ENCODE assay signal across 17 cellular contexts in genomic region chr2:43076676-43077075, GRCh38.
DNase-seq lines count a peak whose midpoint lies in the region; ATAC-seq and TF ChIP-seq lines count a peak whose summit lies in the region.
"Had no signal": no experiment of that assay in that cellular context is flagged by ENCODE, and none has a peak within 500 bp of the region (broad histone marks: within the 10 kb centered on the region; RNA-seq: fewer than 3 reads in every experiment).

No MANE protein-coding gene starts in this region.

- H3K4ac ChIP-seq in mesenchymal stem cell (ENCODE audit: low read depth in 1 of 2, low read length in 2 of 2), result peak overlapping the region in 1 of 2 experiments; percentile 79

- no peaks in the 10 kb centered on the region for H3K9me3 Mint-ChIP-seq in stimulated activated naive CD8-positive, alpha-beta T cell treated with anti-CD3 and anti-CD28 coated beads, Interleukin-15, amount 100 ng/mL, for 72 hours
- H3K9me3 Mint-ChIP-seq: activated naive CD4-positive, alpha-beta T cell treated with anti-CD3 and anti-CD28 coated beads, Interleukin-2, amount 50 U/mL, for 72 hours; activated T-cell treated with anti-CD3 and anti-CD28 coated beads, Interleukin-2, amount 50 U/mL, for 72 hours; T-helper 1 cell treated with Interleukin-12 subunit alpha and Interleukin-12 subunit beta and Interleukin-4 antibody, amounts not matched to agents 30 μg/mL and 1 μg/mL, for 36 hours had no signal

- no peaks in the 10 kb centered on the region for H3K79me1 ChIP-seq in mesenchymal stem cell (replicated peaks; ENCODE audit: low read length, poor library complexity, severe bottlenecking)

- H3K27ac ChIP-seq in Panc1 (ENCODE audit: low read length) (peak overlapping the region; percentile 81; the same call in 1 of the 2 replicates), mammary epithelial cell (ENCODE audit: insufficient read depth, low read depth, low read length) (peak overlapping the region; percentile 90), mesenchymal stem cell (ENCODE audit: low read length, poor library complexity, severe bottlenecking) (no peak overlapping the region), tibial artery (peak overlapping the region; percentile 77 to 84)

- H3K4me1 ChIP-seq in Panc1 (ENCODE audit: control insufficient read depth, insufficient read depth, low read length) (peaks cover 29% of the 10 kb centered on the region), mammary epithelial cell (ENCODE audit: insufficient read depth, low read length) (peaks cover 33% of the 10 kb centered on the region), mesenchymal stem cell (ENCODE audit: control insufficient read depth, insufficient read depth, low read depth, low read length) (peaks cover 34% of the 10 kb centered on the region), tibial artery (peaks cover under 1 to 64% (median 48%) of the 10 kb centered on the region in 4 donors)

- H3K9ac ChIP-seq in mammary epithelial cell (ENCODE audit: insufficient read depth, low read length), result no peak overlapping the region
- H3K9ac ChIP-seq in mesenchymal stem cell (ENCODE audit: low read length), result no peak overlapping the region

- DNase-seq in Panc1 (ENCODE audit: low read depth, low spot score) (no peak), mammary epithelial cell (no peak), mesenchymal stem cell (no peak), tibial artery (peak in 1 of 2 donors; percentile 60), NAMALWA (ENCODE audit: low spot score) (no peak)
- DNase-seq in stimulated activated naive CD8-positive, alpha-beta T cell treated with anti-CD3 and anti-CD28 coated beads, Interleukin-15, amount 100 ng/mL, for 72 hours, result no peak
- DNase-seq: activated CD4-positive, CD25-positive, alpha-beta regulatory T cell; activated CD8-positive, alpha-beta T cell treated with anti-CD3 and anti-CD28 coated beads, Interleukin-2, amount 10 ng/mL, durations not matched to agents 7 days and 5 days; activated T-cell treated with anti-CD3 and anti-CD28 coated beads, Interleukin-2, amount 50 U/mL, for 72 hours; HCEC 1CT; NCI-H2029; NCI-H446 treated with DMSO at 0.1 percent for 48 hours; NK-92 treated with Interleukin-12 subunit alpha and Interleukin-12 subunit beta, amount 100 ng/mL, for 24 hours; stimulated activated naive CD4-positive, alpha-beta T cell had no signal

- no peak overlapping the region for H3K4me3 Mint-ChIP-seq in stimulated activated naive CD8-positive, alpha-beta T cell treated with anti-CD3 and anti-CD28 coated beads, Interleukin-15, amount 100 ng/mL, for 72 hours
- H3K4me3 Mint-ChIP-seq: activated CD8-positive, alpha-beta T cell treated with anti-CD3 and anti-CD28 coated beads, Interleukin-2, amount 10 ng/mL, durations not matched to agents 7 days and 5 days; activated T-cell treated with anti-CD3 and anti-CD28 coated beads, Interleukin-2, amount 50 U/mL, for 72 hours; T-helper 1 cell treated with Interleukin-12 subunit alpha and Interleukin-12 subunit beta and Interleukin-4 antibody, amounts not matched to agents 30 μg/mL and 1 μg/mL, for 36 hours had no signal

- no peak for TF ChIP-seq CTCF in Panc1 (IDR thresholded peaks at IDR 0.05)
- TF ChIP-seq CTCF in mammary epithelial cell (conservative IDR thresholded peaks at IDR 0.05 in 1 of 2, IDR thresholded peaks at IDR 0.05 in 1 of 2; ENCODE audit: extremely low read depth in 1 of 2, insufficient read depth in 1 of 2, low read depth in 1 of 2, low read length in 2 of 2), result no peak
- TF ChIP-seq CTCF in tibial artery (IDR thresholded peaks at IDR 0.05), result no peak

- peak overlapping the region; percentile 52 to 74 for H2BK12ac ChIP-seq in mesenchymal stem cell (ENCODE audit: low read length in 2 of 2)

- peak overlapping the region in 1 of 2 experiments; percentile 26 for H3K14ac ChIP-seq in mesenchymal stem cell (ENCODE audit: low read length in 2 of 2)

- 100% methylated on average over 5 of the region's 5 CpGs for WGBS in mammary epithelial cell (ENCODE audit: low coverage, missing lambda C conversion rate)
- WGBS in mesenchymal stem cell, result 100% methylated on average over 5 of the region's 5 CpGs

- H4K91ac ChIP-seq in mesenchymal stem cell (ENCODE audit: low read length), result no peak overlapping the region

- H3K4me1 Mint-ChIP-seq in stimulated activated naive CD8-positive, alpha-beta T cell treated with anti-CD3 and anti-CD28 coated beads, Interleukin-15, amount 100 ng/mL, for 72 hours, result peaks cover 26% of the 10 kb centered on the region

- no peak for ATAC-seq in Panc1
- no peak for ATAC-seq in HG03135 (IDR thresholded peaks at IDR 0.05; ENCODE audit: unreplicated experiment)
- ATAC-seq in stimulated activated naive CD8-positive, alpha-beta T cell treated with anti-CD3 and anti-CD28 coated beads, Interleukin-15, amount 100 ng/mL, for 72 hours, result no peak
- ATAC-seq: activated CD8-positive, alpha-beta T cell treated with anti-CD3 and anti-CD28 coated beads, Interleukin-2, amount 10 ng/mL, durations not matched to agents 7 days and 5 days; activated naive CD4-positive, alpha-beta T cell treated with anti-CD3 and anti-CD28 coated beads, Interleukin-2, amount 50 U/mL, for 72 hours; activated T-cell treated with anti-CD3 and anti-CD28 coated beads, Interleukin-2, amount 50 U/mL, for 72 hours had no signal

- H3K27ac Mint-ChIP-seq in stimulated activated naive CD8-positive, alpha-beta T cell treated with anti-CD3 and anti-CD28 coated beads, Interleukin-15, amount 100 ng/mL, for 72 hours, result no peak overlapping the region
- H3K27ac Mint-ChIP-seq: activated CD8-positive, alpha-beta T cell treated with anti-CD3 and anti-CD28 coated beads, Interleukin-2, amount 10 ng/mL, durations not matched to agents 7 days and 5 days; activated T-cell treated with anti-CD3 and anti-CD28 coated beads, Interleukin-2, amount 50 U/mL, for 72 hours; T-helper 1 cell treated with Interleukin-12 subunit alpha and Interleukin-12 subunit beta and Interleukin-4 antibody, amounts not matched to agents 30 μg/mL and 1 μg/mL, for 36 hours had no signal

- intact Hi-C loops in Panc1 (cut with micrococcal nuclease; ENCODE audit: unreplicated experiment), result no loop called here
- intact Hi-C loops in mammary epithelial cell (cut with micrococcal nuclease), result no loop called here
- intact Hi-C loops in tibial artery (cut with DNase I; ENCODE audit: low total_unique reads), result loop anchor here (10.0 kb wide), 2 partner anchors 78 to 148 kb away; partner anchors contain the start of gene ZFP36L2

- no peaks in the 10 kb centered on the region for H4K20me1 ChIP-seq in mammary epithelial cell (ENCODE audit: insufficient read depth, low read length)

- no peak overlapping the region for H3K23ac ChIP-seq in mesenchymal stem cell (ENCODE audit: low read length in 2 of 2)

- H3K4me3 ChIP-seq in Panc1 (ENCODE audit: low read depth in 2 of 2, low read length in 2 of 2) (no peak overlapping the region), mammary epithelial cell (replicated peaks in 1 of 3; ENCODE audit: insufficient read depth in 1 of 3, low read depth in 2 of 3, low read length in 3 of 3) (no peak overlapping the region), mesenchymal stem cell (ENCODE audit: insufficient read depth in 1 of 2, low read depth in 1 of 2, low read length in 2 of 2) (no peak overlapping the region), tibial artery (no peak overlapping the region)

- H4K8ac ChIP-seq in mesenchymal stem cell (ENCODE audit: low read length), result no peak overlapping the region

- H2BK120ac ChIP-seq in mesenchymal stem cell (ENCODE audit: low read depth, low read length), result peak overlapping the region; percentile 35

- H3K9me3 ChIP-seq in Panc1 (ENCODE audit: control insufficient read depth, insufficient read depth, low read depth, low read length) (no peaks in the 10 kb centered on the region), mammary epithelial cell (replicated peaks; ENCODE audit: insufficient read depth, low read length) (no peaks in the 10 kb centered on the region), mesenchymal stem cell (ENCODE audit: control insufficient read depth, low read length) (no peaks in the 10 kb centered on the region), tibial artery (no peaks in the 10 kb centered on the region)

- H3K27me3 Mint-ChIP-seq in stimulated activated naive CD8-positive, alpha-beta T cell treated with anti-CD3 and anti-CD28 coated beads, Interleukin-15, amount 100 ng/mL, for 72 hours, result no peaks in the 10 kb centered on the region

- peak overlapping the region; percentile 37 to 85 for H3K18ac ChIP-seq in mesenchymal stem cell (ENCODE audit: low read depth in 1 of 2, low read length in 2 of 2)

- H2AK5ac ChIP-seq in mesenchymal stem cell (ENCODE audit: low read length, severe bottlenecking), result peak overlapping the region; percentile 45

- POLR2A ChIA-PET in Panc1 (lab: Charles Lee), result no interaction called here

- H3K27me3 ChIP-seq in Panc1 (ENCODE audit: control insufficient read depth, insufficient read depth, low read length), result no peaks in the 10 kb centered on the region
- H3K27me3 ChIP-seq in mammary epithelial cell (ENCODE audit: insufficient read depth, low read length), result no peaks in the 10 kb centered on the region
- H3K27me3 ChIP-seq in mesenchymal stem cell (ENCODE audit: control insufficient read depth in 1 of 2, insufficient read depth in 1 of 2, low read length in 2 of 2), result no peaks in the 10 kb centered on the region
- H3K27me3 ChIP-seq in tibial artery, result no peaks in the 10 kb centered on the region

- H3K36me3 ChIP-seq in Panc1 (ENCODE audit: control insufficient read depth, insufficient read depth, low read length) (no peaks in the 10 kb centered on the region), mammary epithelial cell (ENCODE audit: insufficient read depth, low read length) (no peaks in the 10 kb centered on the region), mesenchymal stem cell (ENCODE audit: control insufficient read depth in 1 of 2, insufficient read depth in 2 of 2, low read depth in 1 of 2, low read length in 2 of 2) (no peaks in the 10 kb centered on the region), tibial artery (no peaks in the 10 kb centered on the region)

- H2BK5ac ChIP-seq in mesenchymal stem cell (ENCODE audit: low read depth, low read length, poor library complexity, severe bottlenecking), result no peak overlapping the region

- no TSS peak for BruUV-seq in Panc1 (replicated peaks; lab: Mats Ljungman, UMichigan)
- BruUV-seq in mammary epithelial cell (replicated peaks; lab: Mats Ljungman, UMichigan), result no TSS peak

- in situ Hi-C loops in Panc1 (cut with HindIII; ENCODE audit: low pct_unique_long_range_greater_than_20kb, low sequenced_read_pairs) (no loop called here), mammary epithelial cell (cut with MboI; ENCODE audit: low sequenced_read_pairs in 2 of 2) (no loop called here)

- dilution Hi-C loops in mammary epithelial cell (cut with HindIII; ENCODE audit: low sequenced_read_pairs), result no loop called here

- peaks cover 5% of the 10 kb centered on the region for H3K79me2 ChIP-seq in mammary epithelial cell (ENCODE audit: insufficient read depth, low read length)

- H3K4me2 ChIP-seq in mammary epithelial cell (ENCODE audit: insufficient read depth, low read depth, low read length), result no peak overlapping the region
- no peak overlapping the region for H3K4me2 ChIP-seq in mesenchymal stem cell (ENCODE audit: low read length, poor library complexity, severe bottlenecking)

- H2AFZ ChIP-seq in mammary epithelial cell (ENCODE audit: low read depth, low read length) (no peak overlapping the region), mesenchymal stem cell (ENCODE audit: low read depth, low read length) (no peak overlapping the region)

- H2BK15ac ChIP-seq in mesenchymal stem cell (ENCODE audit: low read depth, poor library complexity, severe bottlenecking), result no peak overlapping the region

- CTCF ChIA-PET in Panc1 (lab: Charles Lee), result no interaction called here
- CTCF ChIA-PET in mammary epithelial cell (lab: Charles Lee; ENCODE audit: low non-redundant PET), result no interaction called here
